ENCODE assay signal across 17 cellular contexts in the genomic region with DNA sequence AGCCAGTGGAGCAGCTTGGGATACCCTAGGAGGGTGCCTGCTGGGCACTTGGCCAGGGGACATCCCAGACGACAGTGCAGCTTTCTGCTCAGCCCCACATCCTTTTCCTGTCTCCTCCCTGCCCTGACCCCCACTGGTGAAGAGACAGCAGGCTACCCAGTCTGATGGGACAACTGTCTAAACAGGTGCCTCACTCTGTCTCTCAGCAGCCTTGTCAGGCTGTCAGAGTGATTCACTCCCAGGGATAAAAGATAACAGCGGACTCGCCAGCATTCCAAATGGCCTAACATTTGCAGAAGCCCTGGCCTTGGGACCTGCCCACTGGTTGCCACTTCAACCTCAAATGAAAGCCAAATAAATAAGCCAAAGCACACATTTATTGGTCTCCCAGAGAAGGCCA.
DNase-seq lines count a peak whose midpoint lies in the region; ATAC-seq and TF ChIP-seq lines count a peak whose summit lies in the region.
"Had no signal": no experiment of that assay in that cellular context is flagged by ENCODE, and none has a peak within 500 bp of the region (broad histone marks: within the 10 kb centered on the region; RNA-seq: fewer than 3 reads in every experiment).

No MANE protein-coding gene starts in this region.

- H4K20me1 ChIP-seq in DND-41 (ENCODE audit: insufficient read depth, low read length), result no peaks in the 10 kb centered on the region

- DNase-seq in DND-41 (no peak), NCI-H146 treated with DMSO at 0.1 percent for 48 hours (lab: John Stamatoyannopoulos, UW; ENCODE audit: unreplicated experiment) (peak; percentile 27), right cardiac atrium (no peak), skeletal muscle cell (ENCODE audit: low read depth) (peak; percentile 39), left lung (no peak), H4 (ENCODE audit: low spot score) (no peak), mesenchymal stem cell (no peak)
- DNase-seq: ACHN, AML-193, Caco-2, DMS53, KBM-7, NCI-H1436, NCI-H774 had no signal

- H3K4ac ChIP-seq in mesenchymal stem cell (ENCODE audit: low read depth in 1 of 2, low read length in 2 of 2), result no peak overlapping the region

- no peak overlapping the region for H2AFZ ChIP-seq in DND-41 (ENCODE audit: low read depth, low read length)
- no peak overlapping the region for H2AFZ ChIP-seq in mesenchymal stem cell (ENCODE audit: low read depth, low read length)

- H2AK5ac ChIP-seq in mesenchymal stem cell (ENCODE audit: low read length, severe bottlenecking), result no peak overlapping the region

- no peak overlapping the region for H4K8ac ChIP-seq in mesenchymal stem cell (ENCODE audit: low read length)

- H3K27me3 ChIP-seq in DND-41 (ENCODE audit: insufficient read depth, low read length, poor library complexity), result no peaks in the 10 kb centered on the region
- H3K27me3 ChIP-seq in right cardiac atrium (ENCODE audit: control insufficient read depth, insufficient read depth), result no peaks in the 10 kb centered on the region
- H3K27me3 ChIP-seq in left lung, result no peaks in the 10 kb centered on the region
- peaks cover 0 to 3% of the 10 kb centered on the region in 2 experiments for H3K27me3 ChIP-seq in mesenchymal stem cell (ENCODE audit: control insufficient read depth in 1 of 2, insufficient read depth in 1 of 2, low read length in 2 of 2)

- H3K27ac ChIP-seq in DND-41 (ENCODE audit: low read length), result no peak overlapping the region
- peak overlapping the region; percentile 31 for H3K27ac ChIP-seq in right cardiac atrium (ENCODE audit: low read length)
- H3K27ac ChIP-seq in left lung, result no peak overlapping the region
- H3K27ac ChIP-seq in mesenchymal stem cell (ENCODE audit: low read length, poor library complexity, severe bottlenecking), result no peak overlapping the region

- no peaks in the 10 kb centered on the region for H3K79me2 ChIP-seq in DND-41 (ENCODE audit: insufficient read depth, low read length)

- no peak overlapping the region for H2BK120ac ChIP-seq in mesenchymal stem cell (ENCODE audit: low read depth, low read length)

- H3K4me1 ChIP-seq in DND-41 (ENCODE audit: insufficient read depth, low read length) (no peaks in the 10 kb centered on the region), right cardiac atrium (ENCODE audit: control insufficient read depth, insufficient read depth, low read length) (no peaks in the 10 kb centered on the region), left lung (no peaks in the 10 kb centered on the region), mesenchymal stem cell (ENCODE audit: control insufficient read depth, insufficient read depth, low read depth, low read length) (no peaks in the 10 kb centered on the region)
- H3K4me1 ChIP-seq: Caco-2, HAP-1 had no signal

- H4K91ac ChIP-seq in mesenchymal stem cell (ENCODE audit: low read length), result no peak overlapping the region

- H3K9ac ChIP-seq in DND-41 (ENCODE audit: low read depth, low read length) (no peak overlapping the region), mesenchymal stem cell (ENCODE audit: low read length) (no peak overlapping the region)

- WGBS in right cardiac atrium, result 35% methylated on average over 3 of the region's 3 CpGs
- 71% methylated on average over 3 of the region's 3 CpGs for WGBS in mesenchymal stem cell

- H3K79me1 ChIP-seq in mesenchymal stem cell (replicated peaks; ENCODE audit: low read length, poor library complexity, severe bottlenecking), result no peaks in the 10 kb centered on the region

- no peak overlapping the region for H2BK12ac ChIP-seq in mesenchymal stem cell (ENCODE audit: low read length in 2 of 2)

- H3K36me3 ChIP-seq in DND-41 (ENCODE audit: insufficient read depth, low read length) (no peaks in the 10 kb centered on the region), left lung (no peaks in the 10 kb centered on the region), mesenchymal stem cell (ENCODE audit: control insufficient read depth in 1 of 2, insufficient read depth in 2 of 2, low read depth in 1 of 2, low read length in 2 of 2) (no peaks in the 10 kb centered on the region)
- H3K36me3 ChIP-seq: HAP-1 had no signal

- ATAC-seq in DND-41 (ENCODE audit: insufficient read depth, low read depth) (peak; percentile 37; the same call in 2 of the 3 replicates), right cardiac atrium (peak; percentile 28 to 59), left lung (no peak)
- ATAC-seq: Panc1, SK-N-SH treated with all-trans-retinoic acid at 6 μM for 48 hours had no signal

- TF ChIP-seq CTCF in DND-41 (IDR thresholded peaks at IDR 0.05; ENCODE audit: borderline replicate concordance, extremely low read depth, low read length, poor library complexity, severe bottlenecking), result no peak
- no peak for TF ChIP-seq CTCF in left lung (IDR thresholded peaks at IDR 0.05)

- H3K9me3 ChIP-seq in DND-41 (ENCODE audit: insufficient read depth, low read length, severe bottlenecking), result no peaks in the 10 kb centered on the region
- no peaks in the 10 kb centered on the region for H3K9me3 ChIP-seq in right cardiac atrium (ENCODE audit: control insufficient read depth, low read length)
- no peaks in the 10 kb centered on the region for H3K9me3 ChIP-seq in left lung
- H3K9me3 ChIP-seq in mesenchymal stem cell (ENCODE audit: control insufficient read depth, low read length), result no peaks in the 10 kb centered on the region
- H3K9me3 ChIP-seq: Caco-2, HAP-1 had no signal

- no peak overlapping the region for H3K18ac ChIP-seq in mesenchymal stem cell (ENCODE audit: low read depth in 1 of 2, low read length in 2 of 2)

- H3K23ac ChIP-seq in mesenchymal stem cell (ENCODE audit: low read length in 2 of 2), result no peak overlapping the region

- no peak overlapping the region for H2BK5ac ChIP-seq in mesenchymal stem cell (ENCODE audit: low read depth, low read length, poor library complexity, severe bottlenecking)

- intact Hi-C loops in right cardiac atrium (cut with DNase I), result no loop called here
- intact Hi-C loops in left lung (cut with DNase I), result no loop called here

- no peak overlapping the region for H3K4me2 ChIP-seq in DND-41 (ENCODE audit: insufficient read depth, low read length)
- no peak overlapping the region for H3K4me2 ChIP-seq in mesenchymal stem cell (ENCODE audit: low read length, poor library complexity, severe bottlenecking)

- H3K14ac ChIP-seq in mesenchymal stem cell (ENCODE audit: low read length in 2 of 2), result no peak overlapping the region

- no peak overlapping the region for H2BK15ac ChIP-seq in mesenchymal stem cell (ENCODE audit: low read depth, poor library complexity, severe bottlenecking)

- H3K4me3 ChIP-seq in DND-41 (ENCODE audit: low read depth in 1 of 2, low read length in 2 of 2), result no peak overlapping the region
- H3K4me3 ChIP-seq in right cardiac atrium (ENCODE audit: low read length), result no peak overlapping the region
- H3K4me3 ChIP-seq in skeletal muscle cell (ENCODE audit: low read depth, low read length), result no peak overlapping the region
- H3K4me3 ChIP-seq in left lung, result no peak overlapping the region
- no peak overlapping the region for H3K4me3 ChIP-seq in mesenchymal stem cell (ENCODE audit: insufficient read depth in 1 of 2, low read depth in 1 of 2, low read length in 2 of 2)
- H3K4me3 ChIP-seq: HAP-1 had no signal

Comparison
In these comparisons a context has a peak if more than half of its experiments do, and no peak if none do; other contexts are left out.
1. DNase-seq: peak in NCI-H146 treated with DMSO at 0.1 percent for 48 hours (single experiment) and skeletal muscle cell (single experiment); none in DND-41 (single experiment), right cardiac atrium (0 of 3), left lung (0 of 2), H4 (single experiment) and mesenchymal stem cell (single experiment).